In genomic region chr5:32432633-32433032, GRCh38 we compare ENCODE assay signal across 28 cellular contexts.
"Had no signal": no experiment of that assay in that cellular context is flagged by ENCODE, and none has a peak within 500 bp of the region (broad histone marks: within the 10 kb centered on the region; RNA-seq: fewer than 3 reads in every experiment).

No MANE protein-coding gene starts in this region.

- H3K36me3 ChIP-seq: ovary, right lobe of liver, sigmoid colon, thoracic aorta, uterus had no signal

- H3K9me3 ChIP-seq: ovary, psoas muscle, right lobe of liver, sigmoid colon, stomach, thoracic aorta, thyroid gland, tibial nerve, upper lobe of right lung, uterus had no signal

- FAIRE-seq: small intestine had no signal

- H3K4me1 ChIP-seq: neural progenitor cell, parathyroid adenoma had no signal

- H3K9me3 Mint-ChIP-seq: natural killer cell; stimulated activated effector memory CD8-positive, alpha-beta T cell treated with anti-CD3 and anti-CD28 coated beads, Interleukin-12 subunit alpha, Interleukin-12 subunit beta, amount 100 ng/mL, for 72 hours had no signal

- DNase-seq: natural killer cell; occipital lobe; ovary; posterior cingulate gyrus; psoas muscle; right cardiac atrium; right lobe of liver; sigmoid colon; small intestine; stimulated activated CD4-positive, alpha-beta T cell treated with anti-CD3 and anti-CD28 coated beads, Interleukin-15, amount 100 ng/mL, for 24 hours; stimulated activated CD4-positive, alpha-beta T cell treated with anti-CD3 and anti-CD28 coated beads, Interleukin-2, amount 100 ng/mL, for 24 hours; stimulated activated CD4-positive, alpha-beta T cell treated with anti-CD3 and anti-CD28 coated beads, Interleukin-2, amount 100 ng/mL, for 48 hours; stimulated activated CD4-positive, alpha-beta T cell treated with anti-CD3 and anti-CD28 coated beads, Interleukin-4, amount 100 ng/mL, for 24 hours; stimulated activated naive B cell treated with anti-CD40 and anti-IgM and Interleukin-4, amounts not matched to agents 10 μg/mL and 1 μg/mL and 100 μg/mL, for 72 hours; stimulated activated naive CD4-positive, alpha-beta T cell treated with Interleukin-2 at 50 U/mL for 16 hours; stomach; thyroid gland; upper lobe of right lung; uterus had no signal

- ATAC-seq: natural killer cell; psoas muscle; right cardiac atrium; right lobe of liver; stimulated activated effector memory CD8-positive, alpha-beta T cell treated with anti-CD3 and anti-CD28 coated beads, Interleukin-12 subunit alpha, Interleukin-12 subunit beta, amount 100 ng/mL, for 72 hours; stimulated activated naive B cell treated with anti-CD40 and anti-IgM and Interleukin-4, amounts not matched to agents 10 μg/mL and 1 μg/mL and 100 μg/mL, for 72 hours; upper lobe of right lung had no signal

- H3K9ac ChIP-seq: neural progenitor cell, parathyroid adenoma had no signal

- H3K27ac Mint-ChIP-seq: nephron; neural progenitor cell; progenitor cell of endocrine pancreas; stimulated activated effector memory CD8-positive, alpha-beta T cell treated with anti-CD3 and anti-CD28 coated beads, Interleukin-12 subunit alpha, Interleukin-12 subunit beta, amount 100 ng/mL, for 72 hours; stimulated activated naive CD8-positive, alpha-beta T cell treated with anti-CD3 and anti-CD28 coated beads, Interleukin-15, Interleukin-2, amounts not matched to agents 100 ng/mL and 50 ng/mL, for 24 hours; type B pancreatic cell had no signal

- H3K4me2 ChIP-seq: neural progenitor cell had no signal

- H3K4me1 Mint-ChIP-seq: neural progenitor cell had no signal

- H3K4me3 ChIP-seq: neural progenitor cell, ovary, psoas muscle, right lobe of liver, sigmoid colon, stomach, thoracic aorta, thyroid gland, tibial nerve, upper lobe of right lung, uterus had no signal

- H3K27me3 Mint-ChIP-seq: progenitor cell of endocrine pancreas; stimulated activated naive B cell treated with anti-CD40 and anti-IgM and Interleukin-4, amounts not matched to agents 10 μg/mL and 1 μg/mL and 100 μg/mL, for 72 hours; stimulated activated naive CD8-positive, alpha-beta T cell treated with anti-CD3 and anti-CD28 coated beads, Interleukin-15, Interleukin-2, amounts not matched to agents 100 ng/mL and 50 ng/mL, for 24 hours; type B pancreatic cell had no signal

- H3K27me3 ChIP-seq: neural progenitor cell, ovary, right lobe of liver, sigmoid colon, stomach, thyroid gland, tibial nerve, upper lobe of right lung, uterus had no signal

- H2AFZ ChIP-seq: neural progenitor cell, parathyroid adenoma had no signal

- H3K4me3 Mint-ChIP-seq: natural killer cell; nephron; neural progenitor cell; stimulated activated effector memory CD8-positive, alpha-beta T cell treated with anti-CD3 and anti-CD28 coated beads, Interleukin-12 subunit alpha, Interleukin-12 subunit beta, amount 100 ng/mL, for 72 hours; stimulated activated naive B cell treated with anti-CD40 and anti-IgM and Interleukin-4, amounts not matched to agents 10 μg/mL and 1 μg/mL and 100 μg/mL, for 72 hours; stimulated activated naive CD8-positive, alpha-beta T cell treated with anti-CD3 and anti-CD28 coated beads, Interleukin-15, Interleukin-2, amounts not matched to agents 100 ng/mL and 50 ng/mL, for 24 hours; type B pancreatic cell had no signal

- H3K27ac ChIP-seq: neural progenitor cell, ovary, parathyroid adenoma, psoas muscle, right lobe of liver, sigmoid colon, stomach, thoracic aorta, thyroid gland, tibial nerve, upper lobe of right lung, uterus had no signal
